ENCODE assay signal across 25 cellular contexts in genomic region chrX:96650023-96650422, GRCh38.
"Had no signal": no experiment of that assay in that cellular context is flagged by ENCODE, and none has a peak within 500 bp of the region (broad histone marks: within the 10 kb centered on the region; RNA-seq: fewer than 3 reads in every experiment).

No MANE protein-coding gene starts in this region.

- H3K9me3 ChIP-seq: adrenal gland, body of pancreas, SJSA1, SK-N-SH had no signal

- H3K4me3 ChIP-seq: adrenal gland, body of pancreas, SJSA1 had no signal

- H3K36me3 ChIP-seq: adrenal gland, SJSA1 had no signal

- ATAC-seq: activated CD8-positive, alpha-beta T cell treated with anti-CD3 and anti-CD28 coated beads, Interleukin-2, amount 10 ng/mL, durations not matched to agents 7 days and 5 days; activated naive CD4-positive, alpha-beta T cell treated with anti-CD3 and anti-CD28 coated beads, Interleukin-2, amount 50 U/mL, for 72 hours; body of pancreas had no signal

- H3K4me1 ChIP-seq: adrenal gland, body of pancreas, SJSA1 had no signal

- DNase-seq: activated CD4-positive, alpha-beta T cell treated with anti-CD3 and anti-CD28 coated beads, Interleukin-2, amount 10 ng/mL, durations not matched to agents 7 days and 5 days; activated CD4-positive, alpha-beta T cell treated with anti-CD3 and anti-CD28 coated beads, Interleukin-2, amount 50 U/mL, for 48 hours; activated CD8-positive, alpha-beta T cell treated with anti-CD3 and anti-CD28 coated beads, Interleukin-2, amount 10 ng/mL, durations not matched to agents 7 days and 5 days; activated gamma-delta T cell; activated naive CD4-positive, alpha-beta T cell treated with Interleukin-2 at 50 U/mL for 16 hours; activated T-cell treated with anti-CD3 and anti-CD28 coated beads, Interleukin-2, amount 50 U/mL, for 24 hours; adrenal gland; body of pancreas; caudate nucleus; cerebellar nuclear complex; Kasumi-1; MM.1S; NCI-H1092 treated with DMSO at 0.1 percent for 48 hours; NCI-H1417; NCI-H146; NCI-H187; NCI-H2029 treated with DMSO at 0.1 percent for 48 hours; NCI-H2107; NCI-H345; NCI-H524 treated with DMSO at 0.1 percent for 48 hours; NK-92 treated with Interleukin-12 subunit alpha and Interleukin-12 subunit beta, amount 100 ng/mL, for 24 hours; SHP77; SK-N-SH had no signal

- H3K27ac ChIP-seq: adrenal gland, body of pancreas, SJSA1 had no signal

- H3K27me3 ChIP-seq: body of pancreas, SJSA1 had no signal
